16 cellular contexts compared by ENCODE assay signal in the genomic region with DNA sequence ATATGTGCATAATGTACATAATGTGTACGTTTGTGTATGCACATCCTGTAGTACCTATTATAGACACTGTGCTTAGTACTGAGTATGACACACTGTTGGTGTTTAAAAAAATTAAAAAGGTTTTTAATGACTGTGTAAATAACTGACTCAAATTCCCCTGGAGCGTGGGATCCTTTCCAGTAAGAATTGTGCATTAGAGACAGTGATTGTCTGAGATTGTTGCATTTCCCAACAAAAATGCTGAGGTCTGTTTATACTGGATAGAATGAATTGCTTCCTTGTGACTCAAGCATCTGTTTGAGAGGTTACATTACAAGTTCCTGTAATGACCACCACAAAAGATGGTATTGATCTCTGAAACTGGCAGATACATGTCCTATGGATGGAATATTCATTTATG.
A peak's percentile ranks its signal among the peaks of the same experiment; 100 is the strongest.
DNase-seq lines count a peak whose midpoint lies in the region; ATAC-seq, FAIRE-seq and TF ChIP-seq lines count a peak whose summit lies in the region.
"Had no signal": no experiment of that assay in that cellular context is flagged by ENCODE, and none has a peak within 500 bp of the region (broad histone marks: within the 10 kb centered on the region; RNA-seq: fewer than 3 reads in every experiment).

No MANE protein-coding gene starts in this region.

- no peaks in the 10 kb centered on the region for H3K27me3 Mint-ChIP-seq in nephron (ENCODE audit: low read depth)
- no peaks in the 10 kb centered on the region for H3K27me3 Mint-ChIP-seq in activated CD8-positive, alpha-beta T cell treated with anti-CD3 and anti-CD28 coated beads, Interleukin-2, amount 10 ng/mL, durations not matched to agents 7 days and 5 days (ENCODE audit: low read depth)
- H3K27me3 Mint-ChIP-seq: activated CD8-positive, alpha-beta T cell treated with anti-CD3 and anti-CD28 coated beads for 36 hours; stimulated activated naive CD8-positive, alpha-beta T cell treated with anti-CD3 and anti-CD28 coated beads, Interleukin-15, Interleukin-2, amounts not matched to agents 100 ng/mL and 50 ng/mL, for 24 hours had no signal

- peaks cover 0 to 13% (median 8%) of the 10 kb centered on the region in 10 experiments; a peak in 14 of 20 replicates for H3K4me1 ChIP-seq in BLaER1 treated with 17β-estradiol and CSF1 and Interleukin-3, amounts not matched to agents 10 nM and 100 nM
- H3K4me1 ChIP-seq in OCI-LY7 (ENCODE audit: insufficient read depth, low read length, poor library complexity, severe bottlenecking) (peaks cover 18% of the 10 kb centered on the region), endothelial cell of umbilical vein (ENCODE audit: control insufficient read depth, extremely low read depth, insufficient read depth, low read length) (no peaks in the 10 kb centered on the region), Peyer's patch (no peaks in the 10 kb centered on the region)
- H3K4me1 ChIP-seq: pancreas had no signal

- peaks cover 46% of the 10 kb centered on the region for H3K4me1 Mint-ChIP-seq in nephron
- no peaks in the 10 kb centered on the region for H3K4me1 Mint-ChIP-seq in activated CD8-positive, alpha-beta T cell treated with anti-CD3 and anti-CD28 coated beads, Interleukin-2, amount 10 ng/mL, durations not matched to agents 7 days and 5 days (ENCODE audit: low read depth)

- TF ChIP-seq CTCF in OCI-LY7 (conservative IDR thresholded peaks at IDR 0.05; ENCODE audit: low read length) = no peak
- TF ChIP-seq CTCF in endothelial cell of umbilical vein (IDR thresholded peaks at IDR 0.05; ENCODE audit: extremely low read depth in 1 of 2, insufficient read depth in 1 of 2, low read depth in 1 of 2, low read length in 2 of 2) = no peak
- no peak for TF ChIP-seq CTCF in nephron (IDR thresholded peaks at IDR 0.05; ENCODE audit: unreplicated experiment in 3 of 3)
- no peak for TF ChIP-seq CTCF in Peyer's patch (IDR thresholded peaks at IDR 0.05)

- H2AFZ ChIP-seq in OCI-LY7 (ENCODE audit: low read length) = peak overlapping the region; percentile 35; the same call in 1 of the 2 replicates
- H2AFZ ChIP-seq in endothelial cell of umbilical vein (ENCODE audit: low read depth, low read length) = no peak overlapping the region

- no peaks in the 10 kb centered on the region for H3K9me2 ChIP-seq in OCI-LY7 (ENCODE audit: insufficient read depth, low read length)

- FAIRE-seq in endothelial cell of umbilical vein (lab: Jason Lieb, UNC) = no peak
- FAIRE-seq: H1, pancreas had no signal

- intact Hi-C loops in OCI-LY7 (cut with micrococcal nuclease; ENCODE audit: unreplicated experiment) (no loop called here), endothelial cell of umbilical vein (cut with micrococcal nuclease) (no loop called here)

- dilution Hi-C loops in endothelial cell of umbilical vein (cut with MboI; ENCODE audit: extremely low pct_ligation_motif_present, low sequenced_read_pairs) = no loop called here

- no peaks in the 10 kb centered on the region for H3K79me2 ChIP-seq in OCI-LY7 (ENCODE audit: insufficient read depth, low read depth, low read length)
- H3K79me2 ChIP-seq in endothelial cell of umbilical vein (ENCODE audit: control insufficient read depth, insufficient read depth, low read length) = no peaks in the 10 kb centered on the region

- no peak for ATAC-seq in HG03469 (IDR thresholded peaks at IDR 0.05; ENCODE audit: unreplicated experiment)
- ATAC-seq in activated CD8-positive, alpha-beta T cell treated with anti-CD3 and anti-CD28 coated beads, Interleukin-2, amount 10 ng/mL, durations not matched to agents 7 days and 5 days = no peak
- ATAC-seq: activated CD8-positive, alpha-beta T cell treated with anti-CD3 and anti-CD28 coated beads for 36 hours; CD8-positive, alpha-beta T cell had no signal

- H3K36me3 Mint-ChIP-seq in nephron (ENCODE audit: low read depth) = no peaks in the 10 kb centered on the region
- no peaks in the 10 kb centered on the region for H3K36me3 Mint-ChIP-seq in activated CD8-positive, alpha-beta T cell treated with anti-CD3 and anti-CD28 coated beads, Interleukin-2, amount 10 ng/mL, durations not matched to agents 7 days and 5 days (ENCODE audit: low read depth)
- H3K36me3 Mint-ChIP-seq: CD8-positive, alpha-beta T cell had no signal

- DNase-seq in OCI-LY7 (ENCODE audit: low spot score) = no peak
- peak; percentile 9 for DNase-seq in endothelial cell of umbilical vein (ENCODE audit: low read depth, low spot score)
- no peak for DNase-seq in Peyer's patch
- DNase-seq in DMS153 treated with DMSO at 0.1 percent for 48 hours (lab: John Stamatoyannopoulos, UW; ENCODE audit: unreplicated experiment) = no peak
- DNase-seq in activated CD8-positive, alpha-beta T cell treated with anti-CD3 and anti-CD28 coated beads, Interleukin-2, amount 10 ng/mL, durations not matched to agents 7 days and 5 days = no peak
- DNase-seq: activated CD8-positive, alpha-beta T cell treated with anti-CD3 and anti-CD28 coated beads for 36 hours; activated gamma-delta T cell treated with Interleukin-2 at 50 U/mL for 16 hours; CD8-positive, alpha-beta T cell; NCI-H146; pancreas; stimulated activated CD4-positive, alpha-beta T cell treated with anti-CD3 and anti-CD28 coated beads, Interleukin-2, amount 100 ng/mL, for 48 hours had no signal

- peak overlapping the region in 9 of 11 experiments; percentile 5 to 60 (median 44); a peak in 13 of 22 replicates for H3K4me2 ChIP-seq in BLaER1 treated with 17β-estradiol and CSF1 and Interleukin-3, amounts not matched to agents 10 nM and 100 nM
- H3K4me2 ChIP-seq in OCI-LY7 (ENCODE audit: low read length) (no peak overlapping the region), endothelial cell of umbilical vein (ENCODE audit: insufficient read depth, low read length) (no peak overlapping the region)

- no peaks in the 10 kb centered on the region for H3K9me3 Mint-ChIP-seq in nephron
- H3K9me3 Mint-ChIP-seq in activated CD8-positive, alpha-beta T cell treated with anti-CD3 and anti-CD28 coated beads, Interleukin-2, amount 10 ng/mL, durations not matched to agents 7 days and 5 days (ENCODE audit: insufficient read depth) = peaks cover 21% of the 10 kb centered on the region

- TF ChIP-seq POLR2A in endothelial cell of umbilical vein (IDR thresholded peaks at IDR 0.05; ENCODE audit: low read depth, low read length) (no peak), Peyer's patch (IDR thresholded peaks at IDR 0.05) (no peak)

- H3K27ac Mint-ChIP-seq in nephron = peak overlapping the region; percentile 52 to 75 (median 54)
- H3K27ac Mint-ChIP-seq in activated CD8-positive, alpha-beta T cell treated with anti-CD3 and anti-CD28 coated beads, Interleukin-2, amount 10 ng/mL, durations not matched to agents 7 days and 5 days = no peak overlapping the region
- H3K27ac Mint-ChIP-seq: activated CD8-positive, alpha-beta T cell treated with anti-CD3 and anti-CD28 coated beads for 36 hours; CD8-positive, alpha-beta T cell; stimulated activated naive CD8-positive, alpha-beta T cell treated with anti-CD3 and anti-CD28 coated beads, Interleukin-15, Interleukin-2, amounts not matched to agents 100 ng/mL and 50 ng/mL, for 24 hours had no signal

- H4K20me1 ChIP-seq in BLaER1 treated with 17β-estradiol and CSF1 and Interleukin-3, amounts not matched to agents 10 nM and 100 nM = no peaks in the 10 kb centered on the region
- H4K20me1 ChIP-seq in OCI-LY7 (ENCODE audit: insufficient read depth, low read length) (no peaks in the 10 kb centered on the region), endothelial cell of umbilical vein (replicated peaks; ENCODE audit: control insufficient read depth, extremely low read depth, insufficient read depth, low read length) (no peaks in the 10 kb centered on the region)

- no peak overlapping the region for H3K27ac ChIP-seq in BLaER1 treated with 17β-estradiol and CSF1 and Interleukin-3, amounts not matched to agents 10 nM and 100 nM
- H3K27ac ChIP-seq in OCI-LY7 (ENCODE audit: low read depth, low read length, poor library complexity, severe bottlenecking) = no peak overlapping the region
- no peak overlapping the region for H3K27ac ChIP-seq in endothelial cell of umbilical vein (ENCODE audit: insufficient read depth, low read depth, low read length)
- no peak overlapping the region for H3K27ac ChIP-seq in Peyer's patch
- H3K27ac ChIP-seq: pancreas had no signal

- no peaks in the 10 kb centered on the region for H3K27me3 ChIP-seq in BLaER1 treated with 17β-estradiol and CSF1 and Interleukin-3, amounts not matched to agents 10 nM and 100 nM
- no peaks in the 10 kb centered on the region for H3K27me3 ChIP-seq in endothelial cell of umbilical vein (ENCODE audit: control insufficient read depth in 2 of 2, insufficient read depth in 2 of 2, low read length in 2 of 2)
- H3K27me3 ChIP-seq in Peyer's patch = no peaks in the 10 kb centered on the region
- H3K27me3 ChIP-seq: pancreas had no signal

- BruUV-seq in OCI-LY7 (replicated peaks; lab: Mats Ljungman, UMichigan) (no TSS peak), endothelial cell of umbilical vein (replicated peaks; lab: Mats Ljungman, UMichigan) (no TSS peak)

- POLR2A ChIA-PET in OCI-LY7 (lab: Charles Lee) = interaction anchor here (0.6 kb wide), 1 partner anchor 58 kb away, joined by 4 read pairs; no protein-coding TSS in a partner anchor
- POLR2A ChIA-PET in endothelial cell of umbilical vein (lab: Charles Lee) = no interaction called here
- POLR2A ChIA-PET in activated CD8-positive, alpha-beta T cell treated with anti-CD3 and anti-CD28 coated beads, Interleukin-2, amount 10 ng/mL, durations not matched to agents 7 days and 5 days (lab: Charles Lee) = no interaction called here

- H3K9me3 ChIP-seq in BLaER1 treated with 17β-estradiol and CSF1 and Interleukin-3, amounts not matched to agents 10 nM and 100 nM (replicated peaks in 1 of 11) = no peaks in the 10 kb centered on the region
- H3K9me3 ChIP-seq in OCI-LY7 (ENCODE audit: low read length) = no peaks in the 10 kb centered on the region
- no peaks in the 10 kb centered on the region for H3K9me3 ChIP-seq in endothelial cell of umbilical vein (replicated peaks; ENCODE audit: control insufficient read depth, insufficient read depth, low read length)
- no peaks in the 10 kb centered on the region for H3K9me3 ChIP-seq in Peyer's patch
- H3K9me3 ChIP-seq: pancreas had no signal

- H3K9me1 ChIP-seq in endothelial cell of umbilical vein (replicated peaks; ENCODE audit: control insufficient read depth, extremely low read depth, insufficient read depth, low read length) = no peaks in the 10 kb centered on the region

- H3K36me3 ChIP-seq in BLaER1 treated with 17β-estradiol and CSF1 and Interleukin-3, amounts not matched to agents 10 nM and 100 nM = no peaks in the 10 kb centered on the region
- H3K36me3 ChIP-seq in OCI-LY7 (ENCODE audit: insufficient read depth, low read length) (no peaks in the 10 kb centered on the region), endothelial cell of umbilical vein (ENCODE audit: control insufficient read depth in 2 of 2, extremely low read depth in 1 of 2, insufficient read depth in 2 of 2, low read length in 2 of 2) (no peaks in the 10 kb centered on the region), Peyer's patch (no peaks in the 10 kb centered on the region)
- H3K36me3 ChIP-seq: pancreas had no signal

- H3K4me3 Mint-ChIP-seq in nephron = no peak overlapping the region
- no peak overlapping the region for H3K4me3 Mint-ChIP-seq in activated CD8-positive, alpha-beta T cell treated with anti-CD3 and anti-CD28 coated beads, Interleukin-2, amount 10 ng/mL, durations not matched to agents 7 days and 5 days
- H3K4me3 Mint-ChIP-seq: activated CD8-positive, alpha-beta T cell treated with anti-CD3 and anti-CD28 coated beads for 36 hours; CD8-positive, alpha-beta T cell; stimulated activated naive CD8-positive, alpha-beta T cell treated with anti-CD3 and anti-CD28 coated beads, Interleukin-15, Interleukin-2, amounts not matched to agents 100 ng/mL and 50 ng/mL, for 24 hours had no signal

- CTCF ChIA-PET in OCI-LY7 (lab: Charles Lee; ENCODE audit: unreplicated experiment) (no interaction called here), endothelial cell of umbilical vein (lab: Charles Lee) (interaction anchor here (1.1 to 1.8 kb wide), 2 partner anchors 26 to 35 kb away, joined by 3 read pairs; no protein-coding TSS in a partner anchor)
- CTCF ChIA-PET in activated CD8-positive, alpha-beta T cell treated with anti-CD3 and anti-CD28 coated beads, Interleukin-2, amount 10 ng/mL, durations not matched to agents 7 days and 5 days (lab: Charles Lee) = no interaction called here

- H3K4me3 ChIP-seq in BLaER1 treated with 17β-estradiol and CSF1 and Interleukin-3, amounts not matched to agents 10 nM and 100 nM = no peak overlapping the region
- H3K4me3 ChIP-seq in OCI-LY7 (ENCODE audit: low read depth, low read length, poor library complexity, severe bottlenecking) = no peak overlapping the region
- H3K4me3 ChIP-seq in endothelial cell of umbilical vein (replicated peaks in 1 of 3; ENCODE audit: insufficient read depth in 1 of 3, low read depth in 1 of 3, low read length in 3 of 3) = no peak overlapping the region
- no peak overlapping the region for H3K4me3 ChIP-seq in Peyer's patch
- H3K4me3 ChIP-seq: pancreas had no signal

- H3K9ac ChIP-seq in BLaER1 treated with 17β-estradiol and CSF1 and Interleukin-3, amounts not matched to agents 10 nM and 100 nM = no peak overlapping the region
- H3K9ac ChIP-seq in endothelial cell of umbilical vein (replicated peaks; ENCODE audit: extremely low read depth, insufficient read depth, low read length) = no peak overlapping the region

Comparison
In these comparisons a context has a peak if more than half of its experiments do, and no peak if none do; other contexts are left out.
1. H3K4me2 ChIP-seq: peak in BLaER1 treated with 17β-estradiol and CSF1 and Interleukin-3, amounts not matched to agents 10 nM and 100 nM (9 of 11); none in OCI-LY7 (single experiment) and endothelial cell of umbilical vein (single experiment).